ENCODE assay signal across 10 cellular contexts in the genomic region with DNA sequence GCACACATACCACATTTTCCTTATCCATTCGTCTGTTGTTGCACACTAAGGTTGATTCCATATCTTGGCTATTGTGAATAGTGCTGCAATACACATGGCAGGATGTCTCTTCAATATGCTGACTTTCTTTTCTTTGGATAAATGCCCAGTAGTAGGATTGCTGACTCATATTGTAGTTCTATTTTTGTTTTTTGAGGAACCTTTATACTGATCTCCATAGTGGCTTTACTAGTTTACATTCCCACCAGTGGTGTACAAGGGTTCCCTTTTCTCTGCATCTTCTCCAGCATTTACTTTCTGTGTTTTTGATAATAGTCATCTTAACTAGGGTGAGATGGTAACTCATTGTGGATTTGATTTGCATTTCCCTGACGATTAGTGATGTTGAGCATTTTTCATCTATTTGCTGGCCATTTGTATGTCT.
DNase-seq lines count a peak whose midpoint lies in the region; FAIRE-seq and TF ChIP-seq lines count a peak whose summit lies in the region.
"Had no signal": no experiment of that assay in that cellular context is flagged by ENCODE, and none has a peak within 500 bp of the region (broad histone marks: within the 10 kb centered on the region; RNA-seq: fewer than 3 reads in every experiment).

No MANE protein-coding gene starts in this region.

- no peak for TF ChIP-seq EP300 in stomach (IDR thresholded peaks at IDR 0.05)

- WGBS in stomach, 5 donors: 72 to 90% (median 81%) methylated on average over 2 of the region's 2 CpGs

- H3K4me1 ChIP-seq in A673 (ENCODE audit: insufficient read depth, low read length, poor library complexity, severe bottlenecking) (peaks cover 26% of the 10 kb centered on the region), stomach (no peaks in the 10 kb centered on the region)

- peak; percentile 68 for DNase-seq in A673 (ENCODE audit: low spot score)
- no peak for DNase-seq in H54 (ENCODE audit: insufficient read length, low spot score)
- DNase-seq in SKM-1 treated with dmso at 0.1 percent for 144 hours (lab: John Stamatoyannopoulos, UW; ENCODE audit: unreplicated experiment): peak; percentile 61
- DNase-seq in foreskin melanocyte: peak; percentile 62
- DNase-seq in DMS79 treated with DMSO at 0.1 percent for 48 hours (lab: John Stamatoyannopoulos, UW): no peak
- no peak for DNase-seq in islet precursor cell
- DNase-seq in stomach: no peak
- no peak for DNase-seq in activated CD8-positive, alpha-beta memory T cell treated with anti-CD3 and anti-CD28 coated beads, Interleukin-2, amount 50 U/mL, for 48 hours
- DNase-seq: activated gamma-delta T cell treated with Interleukin-2 at 50 U/mL for 16 hours, COR-L47 had no signal

- TF ChIP-seq CTCF in A673 (conservative IDR thresholded peaks at IDR 0.05; ENCODE audit: low read depth, low read length) (no peak), stomach (IDR thresholded peaks at IDR 0.05) (no peak)

- POLR2A ChIA-PET in A673 (lab: Charles Lee; ENCODE audit: low non-redundant PET): no interaction called here

- CTCF ChIA-PET in A673 (lab: Charles Lee): no interaction called here

- H3K36me3 ChIP-seq in A673 (ENCODE audit: insufficient read depth, low read length, poor library complexity, severe bottlenecking) (no peaks in the 10 kb centered on the region), stomach (peaks cover 0 to 20% (median 13%) of the 10 kb centered on the region in 4 donors)

- no peak for TF ChIP-seq POLR2A in H54 (IDR thresholded peaks at IDR 0.05; ENCODE audit: low read depth, low read length)
- no peak for TF ChIP-seq POLR2A in stomach (IDR thresholded peaks at IDR 0.05)

- H3K4me3 ChIP-seq in A673 (ENCODE audit: low read depth, low read length, poor library complexity, severe bottlenecking) (no peak overlapping the region), stomach (no peak overlapping the region)

- FAIRE-seq in H54 (lab: Jason Lieb, UNC): peak; percentile 99

- no peaks in the 10 kb centered on the region for H3K27me3 ChIP-seq in A673 (replicated peaks; ENCODE audit: insufficient read depth, low read depth, low read length, poor library complexity)
- H3K27me3 ChIP-seq in stomach: no peaks in the 10 kb centered on the region

- no TSS peak for BruUV-seq in A673 (replicated peaks; lab: Mats Ljungman, UMichigan)

- intact Hi-C loops in A673 (cut with micrococcal nuclease; ENCODE audit: unreplicated experiment) (no loop called here), stomach (cut with DNase I; ENCODE audit: low total_unique reads) (no loop called here)

- H3K9me3 ChIP-seq in A673 (ENCODE audit: low read depth, low read length, poor library complexity, severe bottlenecking) (no peaks in the 10 kb centered on the region), stomach (no peaks in the 10 kb centered on the region)

- peak overlapping the region; percentile 10 for H3K27ac ChIP-seq in A673 (ENCODE audit: low read depth, low read length, poor library complexity, severe bottlenecking)
- H3K27ac ChIP-seq in stomach: no peak overlapping the region

Comparison
In these comparisons a context has a peak if more than half of its experiments do, and no peak if none do; other contexts are left out.
1. DNase-seq: peak in A673 (single experiment), SKM-1 treated with dmso at 0.1 percent for 144 hours (single experiment) and foreskin melanocyte (single experiment); none in H54 (single experiment), DMS79 treated with DMSO at 0.1 percent for 48 hours (single experiment), islet precursor cell (single experiment), stomach (single experiment) and activated CD8-positive, alpha-beta memory T cell treated with anti-CD3 and anti-CD28 coated beads, Interleukin-2, amount 50 U/mL, for 48 hours (single experiment).